Comparison of ENCODE assay signal across 9 cellular contexts in the genomic region with DNA sequence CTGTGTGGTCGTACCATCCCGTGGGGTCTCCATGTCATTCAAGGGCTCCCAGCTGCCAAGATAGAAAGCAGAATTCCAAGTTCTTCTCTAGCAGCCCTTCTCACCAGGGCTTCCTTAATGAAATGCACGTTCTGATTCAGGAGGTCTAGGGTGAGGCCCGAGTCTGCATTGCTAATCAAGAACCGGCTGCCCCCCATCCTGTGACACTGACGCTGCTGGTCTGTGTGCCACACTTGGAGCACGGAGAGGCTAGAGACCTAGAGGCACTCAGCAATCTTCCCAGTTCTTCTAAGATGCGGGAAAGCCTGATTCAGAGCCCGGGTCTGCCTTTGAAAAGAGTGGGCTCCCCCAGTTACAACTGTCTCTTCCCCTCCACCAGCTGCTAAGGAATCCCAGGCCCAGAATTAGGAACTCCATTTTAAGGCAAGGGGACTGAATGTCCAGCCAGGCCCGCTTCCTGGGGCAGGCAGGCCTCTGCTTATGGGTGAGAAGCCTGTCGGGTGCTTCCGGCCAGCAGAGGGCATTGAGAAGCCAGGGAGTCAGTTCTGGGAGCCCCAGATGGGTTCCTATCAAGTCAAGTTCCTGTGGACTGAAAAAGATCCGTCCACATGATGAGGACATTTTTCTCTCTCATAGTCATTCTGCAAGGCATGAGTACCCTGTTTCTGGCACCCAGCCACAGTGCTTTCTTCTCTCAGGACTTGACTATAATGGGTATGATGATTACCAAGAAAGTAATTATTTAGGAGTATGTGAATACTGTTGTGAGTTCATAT.
A peak's percentile ranks its signal among the peaks of the same experiment; 100 is the strongest.
DNase-seq lines count a peak whose midpoint lies in the region; ATAC-seq, FAIRE-seq and TF ChIP-seq lines count a peak whose summit lies in the region.
"Had no signal": no experiment of that assay in that cellular context is flagged by ENCODE, and none has a peak within 500 bp of the region (broad histone marks: within the 10 kb centered on the region; RNA-seq: fewer than 3 reads in every experiment).

No MANE protein-coding gene starts in this region.

- peaks cover 4% of the 10 kb centered on the region for H3K4me1 Mint-ChIP-seq in activated CD4-positive, alpha-beta memory T cell treated with anti-CD3 and anti-CD28 coated beads for 36 hours (ENCODE audit: low read depth)

- SMC1A ChIA-PET in GM12878 (lab: Charles Lee; ENCODE audit: uncharacterized antibody, unreplicated experiment): interaction anchor here (1.2 to 1.6 kb wide), 2 partner anchors 90 to 141 kb away, joined by 3 read pairs; no protein-coding TSS in a partner anchor

- no peak overlapping the region for H2AFZ ChIP-seq in GM12878 (ENCODE audit: control insufficient read depth, low read depth, low read length)
- H2AFZ ChIP-seq in smooth muscle cell (ENCODE audit: low read depth): peak overlapping the region; percentile 47

- H3K4me3 Mint-ChIP-seq in activated CD4-positive, alpha-beta memory T cell treated with anti-CD3 and anti-CD28 coated beads for 36 hours: no peak overlapping the region

- WGBS in GM12878 (ENCODE audit: insufficient coverage, insufficient replicate concordance, low lambda C conversion rate, missing lambda C conversion rate): 29% methylated on average over 13 of the region's 13 CpGs
- WGBS in smooth muscle cell (ENCODE audit: low lambda C conversion rate): 63% methylated on average over 13 of the region's 13 CpGs

- H3K27me3 Mint-ChIP-seq in activated CD4-positive, alpha-beta memory T cell treated with anti-CD3 and anti-CD28 coated beads for 36 hours: peaks cover 19% of the 10 kb centered on the region

- FAIRE-seq in GM12878 (lab: Jason Lieb, UNC): no peak

- H3F3A ChIP-seq in smooth muscle cell (ENCODE audit: low read depth): no peaks in the 10 kb centered on the region

- POLR2A ChIA-PET in GM12878 (lab: Charles Lee): no interaction called here
- POLR2A ChIA-PET in activated CD4-positive, alpha-beta memory T cell treated with anti-CD3 and anti-CD28 coated beads for 36 hours (lab: Charles Lee): no interaction called here

- no peak overlapping the region for H3K27ac Mint-ChIP-seq in activated CD4-positive, alpha-beta memory T cell treated with anti-CD3 and anti-CD28 coated beads for 36 hours

- CTCF ChIA-PET in GM12878 (lab: Yijun Ruan, JAX): interaction anchor here (0.5 to 1.5 kb wide), 4 partner anchors 17 to 338 kb away, joined by 3 to 5 read pairs (median 4); no protein-coding TSS in a partner anchor
- CTCF ChIA-PET in activated CD4-positive, alpha-beta memory T cell treated with anti-CD3 and anti-CD28 coated beads for 36 hours (lab: Charles Lee): no interaction called here

- H3K9me3 Mint-ChIP-seq in activated CD4-positive, alpha-beta memory T cell treated with anti-CD3 and anti-CD28 coated beads for 36 hours: no peaks in the 10 kb centered on the region

- H3K9ac ChIP-seq in GM12878 (ENCODE audit: control insufficient read depth, insufficient read depth, low read length): no peak overlapping the region
- H3K9ac ChIP-seq in smooth muscle cell (ENCODE audit: low read depth): no peak overlapping the region

- ATAC-seq in GM12878: peak; percentile 69
- no peak for ATAC-seq in GM19023 (IDR thresholded peaks at IDR 0.05; ENCODE audit: unreplicated experiment)

- TF ChIP-seq EP300 in GM12878 (IDR thresholded peaks at IDR 0.05; ENCODE audit: borderline replicate concordance in 1 of 2, control insufficient read depth in 1 of 2, low read depth in 2 of 2, low read length in 2 of 2): no peak

- peaks cover 2% of the 10 kb centered on the region; the same call in 1 of the 3 replicates for H3K9me3 ChIP-seq in GM12878 (replicated peaks; ENCODE audit: control insufficient read depth, insufficient read depth, low read length)
- H3K9me3 ChIP-seq in smooth muscle cell (replicated peaks; ENCODE audit: low read depth): no peaks in the 10 kb centered on the region

- H4K20me1 ChIP-seq in GM12878 (ENCODE audit: control insufficient read depth, insufficient read depth): no peaks in the 10 kb centered on the region
- H4K20me1 ChIP-seq in smooth muscle cell (ENCODE audit: low read depth): no peaks in the 10 kb centered on the region

- H3K36me3 ChIP-seq in GM12878 (ENCODE audit: control insufficient read depth in 2 of 2, insufficient read depth in 2 of 2, low read length in 1 of 2): no peaks in the 10 kb centered on the region
- H3K36me3 ChIP-seq in smooth muscle cell (ENCODE audit: low read depth): no peaks in the 10 kb centered on the region

- H3K27ac ChIP-seq in GM12878 (ENCODE audit: control insufficient read depth, insufficient read depth) (no peak overlapping the region), smooth muscle cell (ENCODE audit: low read depth) (no peak overlapping the region)

- TF ChIP-seq POLR2A in GM12878 (IDR thresholded peaks at IDR 0.05; ENCODE audit: low read depth, low read length): no peak

- in situ Hi-C loops in GM12878 (cut with MboI): loop anchor here (5.0 kb wide), 1 partner anchor 309 kb away; no protein-coding TSS in a partner anchor

- no TSS peak for BruUV-seq in GM12878 (replicated peaks; lab: Mats Ljungman, UMichigan)

- no peaks in the 10 kb centered on the region; a peak in 1 of 4 replicates for H3K27me3 ChIP-seq in GM12878 (replicated peaks in 1 of 2; ENCODE audit: control insufficient read depth in 2 of 2, insufficient read depth in 2 of 2, low read length in 1 of 2)
- no peaks in the 10 kb centered on the region for H3K27me3 ChIP-seq in smooth muscle cell (ENCODE audit: low read depth)

- no peaks in the 10 kb centered on the region for H3K4me1 ChIP-seq in GM12878 (ENCODE audit: control insufficient read depth, insufficient read depth, low read length)
- H3K4me1 ChIP-seq in smooth muscle cell (ENCODE audit: low read depth): no peaks in the 10 kb centered on the region

- no peaks in the 10 kb centered on the region for H3K36me3 Mint-ChIP-seq in activated CD4-positive, alpha-beta memory T cell treated with anti-CD3 and anti-CD28 coated beads for 36 hours

- H3K79me2 ChIP-seq in GM12878 (ENCODE audit: control insufficient read depth, insufficient read depth, low read length) (no peaks in the 10 kb centered on the region), smooth muscle cell (ENCODE audit: low read depth) (no peaks in the 10 kb centered on the region)

- TF ChIP-seq CTCF in GM12878 (IDR thresholded peaks at IDR 0.05 in 2 of 3, conservative IDR thresholded peaks at IDR 0.05 in 1 of 3; ENCODE audit: control insufficient read depth in 2 of 3, extremely low read depth in 1 of 3, insufficient read depth in 1 of 3, low read depth in 3 of 3, low read length in 3 of 3) (peak in 1 of 3 experiments; percentile 11; a peak in 1 of 6 replicates), smooth muscle cell (IDR thresholded peaks at IDR 0.05; ENCODE audit: borderline replicate concordance, insufficient read depth, poor library complexity, severe bottlenecking) (peak; percentile 63)

- RAD21 ChIA-PET in GM12878 (lab: Charles Lee; ENCODE audit: unreplicated experiment): no interaction called here

- H3K4me3 ChIP-seq in GM12878 (no peak overlapping the region), smooth muscle cell (no peak overlapping the region)
- H3K4me3 ChIP-seq: skin epidermis had no signal

- no peak for TF ChIP-seq RAD21 in GM12878 (IDR thresholded peaks at IDR 0.05; ENCODE audit: insufficient read depth, low read depth, low read length)

- H3K4me2 ChIP-seq in GM12878 (ENCODE audit: control insufficient read depth, insufficient read depth) (no peak overlapping the region), smooth muscle cell (no peak overlapping the region)

- DNase-seq in DMS114 treated with DMSO at 0.1 percent for 48 hours (lab: John Stamatoyannopoulos, UW; ENCODE audit: unreplicated experiment) (peak; percentile 7), LoVo (ENCODE audit: low spot score) (peak; percentile 52), GM12878 (ENCODE audit: low read depth, low spot score) (no peak), hippocampal formation (lab: John Stamatoyannopoulos, UW) (peak; percentile 60 to 72), smooth muscle cell (lab: John Stamatoyannopoulos, UW; ENCODE audit: unreplicated experiment) (no peak), NOMO-1 (lab: John Stamatoyannopoulos, UW; ENCODE audit: unreplicated experiment in 2 of 2) (no peak)
- DNase-seq in activated CD4-positive, alpha-beta memory T cell treated with anti-CD3 and anti-CD28 coated beads for 36 hours: no peak

- intact Hi-C loops in GM12878 (cut with micrococcal nuclease; ENCODE audit: unreplicated experiment): no loop called here
- intact Hi-C loops in activated CD4-positive, alpha-beta memory T cell treated with anti-CD3 and anti-CD28 coated beads for 36 hours (cut with micrococcal nuclease): no loop called here

TF ChIP-seq in GM12878, 131 proteins besides CTCF, POLR2A, EP300 and RAD21 (continues in another document):
- TF ChIP-seq MYC (IDR thresholded peaks at IDR 0.05; ENCODE audit: insufficient read depth, insufficient read length, insufficient replicate concordance, low read length, severe bottlenecking) (no peak), RUNX3 (IDR thresholded peaks at IDR 0.05; ENCODE audit: low read length) (no peak), ZNF217 (IDR thresholded peaks at IDR 0.05) (no peak), ZZZ3 (IDR thresholded peaks at IDR 0.05; ENCODE audit: control insufficient read depth, insufficient read length, low read depth) (no peak), BCL11A (IDR thresholded peaks at IDR 0.05; ENCODE audit: low read depth, low read length) (no peak), SIN3A (IDR thresholded peaks at IDR 0.05; ENCODE audit: low read depth, low read length) (no peak)
- TF ChIP-seq, protein P1, sequence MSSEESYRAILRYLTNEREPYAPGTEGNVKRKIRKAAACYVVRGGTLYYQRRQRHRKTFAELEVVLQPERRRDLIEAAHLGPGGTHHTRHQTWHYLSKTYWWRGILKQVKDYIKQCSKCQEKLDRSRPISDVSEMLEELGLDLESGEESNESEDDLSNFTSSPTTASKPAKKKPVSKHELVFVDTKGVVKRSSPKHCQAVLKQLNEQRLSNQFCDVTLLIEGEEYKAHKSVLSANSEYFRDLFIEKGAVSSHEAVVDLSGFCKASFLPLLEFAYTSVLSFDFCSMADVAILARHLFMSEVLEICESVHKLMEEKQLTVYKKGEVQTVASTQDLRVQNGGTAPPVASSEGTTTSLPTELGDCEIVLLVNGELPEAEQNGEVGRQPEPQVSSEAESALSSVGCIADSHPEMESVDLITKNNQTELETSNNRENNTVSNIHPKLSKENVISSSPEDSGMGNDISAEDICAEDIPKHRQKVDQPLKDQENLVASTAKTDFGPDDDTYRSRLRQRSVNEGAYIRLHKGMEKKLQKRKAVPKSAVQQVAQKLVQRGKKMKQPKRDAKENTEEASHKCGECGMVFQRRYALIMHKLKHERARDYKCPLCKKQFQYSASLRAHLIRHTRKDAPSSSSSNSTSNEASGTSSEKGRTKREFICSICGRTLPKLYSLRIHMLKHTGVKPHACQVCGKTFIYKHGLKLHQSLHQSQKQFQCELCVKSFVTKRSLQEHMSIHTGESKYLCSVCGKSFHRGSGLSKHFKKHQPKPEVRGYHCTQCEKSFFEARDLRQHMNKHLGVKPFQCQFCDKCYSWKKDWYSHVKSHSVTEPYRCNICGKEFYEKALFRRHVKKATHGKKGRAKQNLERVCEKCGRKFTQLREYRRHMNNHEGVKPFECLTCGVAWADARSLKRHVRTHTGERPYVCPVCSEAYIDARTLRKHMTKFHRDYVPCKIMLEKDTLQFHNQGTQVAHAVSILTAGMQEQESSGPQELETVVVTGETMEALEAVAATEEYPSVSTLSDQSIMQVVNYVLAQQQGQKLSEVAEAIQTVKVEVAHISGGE (CRISPR knock-in tag; IDR thresholded peaks at IDR 0.05): no peak

Comparison
In these comparisons a context has a peak if more than half of its experiments do, and no peak if none do; other contexts are left out.
1. DNase-seq: peak in DMS114 treated with DMSO at 0.1 percent for 48 hours (single experiment), LoVo (single experiment) and hippocampal formation (2 of 2); none in GM12878 (single experiment), smooth muscle cell (single experiment), NOMO-1 (0 of 2) and activated CD4-positive, alpha-beta memory T cell treated with anti-CD3 and anti-CD28 coated beads for 36 hours (single experiment).